Comparison of ENCODE assay signal across 7 cellular contexts in the genomic region with DNA sequence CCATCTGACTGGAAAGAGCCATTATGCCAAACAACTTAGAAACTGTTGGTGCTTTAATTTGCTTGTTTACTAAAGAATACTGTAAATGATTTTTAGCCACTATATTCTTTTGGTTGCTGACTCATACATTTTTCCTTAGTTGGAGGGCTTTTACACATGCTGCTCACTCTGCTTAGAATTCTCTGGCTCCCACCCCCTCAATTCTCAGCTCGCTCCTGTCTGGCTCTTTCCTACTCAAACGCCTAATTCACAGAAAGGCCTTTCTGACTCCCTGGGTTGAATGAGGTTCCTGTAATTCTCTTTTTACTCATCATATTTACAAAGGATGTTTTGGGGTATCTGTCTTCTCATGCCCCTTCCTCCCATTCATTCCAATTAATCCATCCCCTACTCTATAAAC. TPM values are rescaled to one million over a fixed set of nuclear protein-coding genes. Genes with fewer than 3 reads are reported as not detected.
"Had no signal": no experiment of that assay in that cellular context is flagged by ENCODE, and none has a peak within 500 bp of the region (broad histone marks: within the 10 kb centered on the region; RNA-seq: fewer than 3 reads in every experiment).

No MANE protein-coding gene starts in this region.

- H3K9ac ChIP-seq: GM23248 had no signal

- H3K27ac Mint-ChIP-seq: HFFc6 had no signal

- H2AFZ ChIP-seq: GM23248 had no signal

- H3K27ac ChIP-seq: GM23248 had no signal

- H3K4me3 ChIP-seq: GM23248, HAP-1 had no signal

- H3K9me3 ChIP-seq: HAP-1 had no signal

- H3K4me1 ChIP-seq: HAP-1 had no signal

- H3K9me3 Mint-ChIP-seq: HFFc6 had no signal

- DNase-seq: GM23248, GOT3, H7, HFFc6, IMR-90 had no signal

- H3K36me3 ChIP-seq: HAP-1 had no signal

- ATAC-seq: HCT116 had no signal

RNA-seq across cellular contexts. Expression of a gene that starts 26.1 kb away (rescaled TPM):
- total RNA-seq: GM23248 had no signal
